In the genomic region with DNA sequence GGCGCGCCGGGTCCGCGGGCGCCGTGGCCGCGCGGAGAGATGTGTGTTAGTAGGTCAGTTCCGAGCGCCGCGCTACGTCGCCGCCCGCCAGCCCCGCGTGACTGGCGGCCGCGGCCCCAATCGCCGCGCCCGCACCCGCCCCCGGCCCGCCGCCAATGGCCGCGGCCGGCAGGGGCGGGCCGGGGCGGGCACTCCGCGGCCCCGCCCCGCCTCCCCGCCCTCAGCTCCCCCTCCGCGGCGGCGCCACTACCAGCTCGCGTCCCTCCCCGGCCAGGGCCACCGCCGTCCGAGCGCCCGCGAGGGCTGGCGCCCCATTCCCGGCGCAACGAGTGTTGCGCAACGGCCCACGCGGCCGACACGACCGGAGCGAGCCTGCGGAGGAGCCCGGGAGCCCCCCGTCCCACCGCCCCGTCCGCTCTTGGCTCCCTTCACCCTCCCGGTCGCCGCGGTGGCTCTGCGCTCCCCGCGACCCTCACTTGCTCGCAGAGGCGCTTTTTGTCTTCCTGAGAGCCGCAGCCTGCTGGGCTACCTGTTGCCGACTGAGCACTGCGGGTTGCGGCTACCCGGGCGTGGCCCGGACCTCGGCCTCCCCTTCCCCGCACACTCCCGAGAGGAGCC, we compare ENCODE assay signal across 1 cellular context.
A peak's percentile ranks its signal among the peaks of the same experiment; 100 is the strongest.
TF ChIP-seq lines count a peak whose summit lies in the region.

A gene with protein sequence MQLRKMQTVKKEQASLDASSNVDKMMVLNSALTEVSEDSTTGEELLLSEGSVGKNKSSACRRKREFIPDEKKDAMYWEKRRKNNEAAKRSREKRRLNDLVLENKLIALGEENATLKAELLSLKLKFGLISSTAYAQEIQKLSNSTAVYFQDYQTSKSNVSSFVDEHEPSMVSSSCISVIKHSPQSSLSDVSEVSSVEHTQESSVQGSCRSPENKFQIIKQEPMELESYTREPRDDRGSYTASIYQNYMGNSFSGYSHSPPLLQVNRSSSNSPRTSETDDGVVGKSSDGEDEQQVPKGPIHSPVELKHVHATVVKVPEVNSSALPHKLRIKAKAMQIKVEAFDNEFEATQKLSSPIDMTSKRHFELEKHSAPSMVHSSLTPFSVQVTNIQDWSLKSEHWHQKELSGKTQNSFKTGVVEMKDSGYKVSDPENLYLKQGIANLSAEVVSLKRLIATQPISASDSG (minus strand): TSS at position 48 of the 618 bp plus-strand sequence. CDS start 13,098 bp downstream, outside the sequence.

TF ChIP-seq in K562, 482 proteins besides CTCF, POLR2A, EP300 and RAD21 (continued from another document and continues in another):
- TF ChIP-seq, protein P1, sequence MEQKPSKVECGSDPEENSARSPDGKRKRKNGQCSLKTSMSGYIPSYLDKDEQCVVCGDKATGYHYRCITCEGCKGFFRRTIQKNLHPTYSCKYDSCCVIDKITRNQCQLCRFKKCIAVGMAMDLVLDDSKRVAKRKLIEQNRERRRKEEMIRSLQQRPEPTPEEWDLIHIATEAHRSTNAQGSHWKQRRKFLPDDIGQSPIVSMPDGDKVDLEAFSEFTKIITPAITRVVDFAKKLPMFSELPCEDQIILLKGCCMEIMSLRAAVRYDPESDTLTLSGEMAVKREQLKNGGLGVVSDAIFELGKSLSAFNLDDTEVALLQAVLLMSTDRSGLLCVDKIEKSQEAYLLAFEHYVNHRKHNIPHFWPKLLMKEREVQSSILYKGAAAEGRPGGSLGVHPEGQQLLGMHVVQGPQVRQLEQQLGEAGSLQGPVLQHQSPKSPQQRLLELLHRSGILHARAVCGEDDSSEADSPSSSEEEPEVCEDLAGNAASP (IDR thresholded peaks at IDR 0.05), result no peak
- TF ChIP-seq, protein P2, sequence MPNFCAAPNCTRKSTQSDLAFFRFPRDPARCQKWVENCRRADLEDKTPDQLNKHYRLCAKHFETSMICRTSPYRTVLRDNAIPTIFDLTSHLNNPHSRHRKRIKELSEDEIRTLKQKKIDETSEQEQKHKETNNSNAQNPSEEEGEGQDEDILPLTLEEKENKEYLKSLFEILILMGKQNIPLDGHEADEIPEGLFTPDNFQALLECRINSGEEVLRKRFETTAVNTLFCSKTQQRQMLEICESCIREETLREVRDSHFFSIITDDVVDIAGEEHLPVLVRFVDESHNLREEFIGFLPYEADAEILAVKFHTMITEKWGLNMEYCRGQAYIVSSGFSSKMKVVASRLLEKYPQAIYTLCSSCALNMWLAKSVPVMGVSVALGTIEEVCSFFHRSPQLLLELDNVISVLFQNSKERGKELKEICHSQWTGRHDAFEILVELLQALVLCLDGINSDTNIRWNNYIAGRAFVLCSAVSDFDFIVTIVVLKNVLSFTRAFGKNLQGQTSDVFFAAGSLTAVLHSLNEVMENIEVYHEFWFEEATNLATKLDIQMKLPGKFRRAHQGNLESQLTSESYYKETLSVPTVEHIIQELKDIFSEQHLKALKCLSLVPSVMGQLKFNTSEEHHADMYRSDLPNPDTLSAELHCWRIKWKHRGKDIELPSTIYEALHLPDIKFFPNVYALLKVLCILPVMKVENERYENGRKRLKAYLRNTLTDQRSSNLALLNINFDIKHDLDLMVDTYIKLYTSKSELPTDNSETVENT (CRISPR knock-in tag; IDR thresholded peaks at IDR 0.05), result no peak
- TF ChIP-seq, protein P3, sequence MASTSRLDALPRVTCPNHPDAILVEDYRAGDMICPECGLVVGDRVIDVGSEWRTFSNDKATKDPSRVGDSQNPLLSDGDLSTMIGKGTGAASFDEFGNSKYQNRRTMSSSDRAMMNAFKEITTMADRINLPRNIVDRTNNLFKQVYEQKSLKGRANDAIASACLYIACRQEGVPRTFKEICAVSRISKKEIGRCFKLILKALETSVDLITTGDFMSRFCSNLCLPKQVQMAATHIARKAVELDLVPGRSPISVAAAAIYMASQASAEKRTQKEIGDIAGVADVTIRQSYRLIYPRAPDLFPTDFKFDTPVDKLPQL (IDR thresholded peaks at IDR 0.05; ENCODE audit: extremely low read depth, insufficient read length), result no peak
- TF ChIP-seq, protein P4, sequence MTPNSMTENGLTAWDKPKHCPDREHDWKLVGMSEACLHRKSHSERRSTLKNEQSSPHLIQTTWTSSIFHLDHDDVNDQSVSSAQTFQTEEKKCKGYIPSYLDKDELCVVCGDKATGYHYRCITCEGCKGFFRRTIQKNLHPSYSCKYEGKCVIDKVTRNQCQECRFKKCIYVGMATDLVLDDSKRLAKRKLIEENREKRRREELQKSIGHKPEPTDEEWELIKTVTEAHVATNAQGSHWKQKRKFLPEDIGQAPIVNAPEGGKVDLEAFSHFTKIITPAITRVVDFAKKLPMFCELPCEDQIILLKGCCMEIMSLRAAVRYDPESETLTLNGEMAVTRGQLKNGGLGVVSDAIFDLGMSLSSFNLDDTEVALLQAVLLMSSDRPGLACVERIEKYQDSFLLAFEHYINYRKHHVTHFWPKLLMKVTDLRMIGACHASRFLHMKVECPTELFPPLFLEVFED (CRISPR knock-in tag; conservative IDR thresholded peaks at IDR 0.05), result no peak
- TF ChIP-seq CHD4 (IDR thresholded peaks at IDR 0.05; ENCODE audit: insufficient read depth, insufficient replicate concordance, low read depth, low read length, poor library complexity, severe bottlenecking) (no peak), TCF3 (CRISPR knock-in tag; IDR thresholded peaks at IDR 0.05) (no peak), GTF2A2 (tag; IDR thresholded peaks at IDR 0.05) (no peak), RCOR1 (IDR thresholded peaks at IDR 0.05; ENCODE audit: borderline replicate concordance in 1 of 2, low read depth in 2 of 2, low read length in 2 of 2) (no peak), KDM4B (IDR thresholded peaks at IDR 0.05; ENCODE audit: borderline replicate concordance in 2 of 2, low read depth in 1 of 2) (no peak), FIP1L1 (IDR thresholded peaks at IDR 0.05; ENCODE audit: low read depth, low read length, poor library complexity, severe bottlenecking) (peak; percentile 34), PCBP2 (IDR thresholded peaks at IDR 0.05; ENCODE audit: low read depth, low read length, poor library complexity, severe bottlenecking) (no peak), ZFP36 (IDR thresholded peaks at IDR 0.05; ENCODE audit: low read depth, low read length, partially characterized antibody) (no peak), ZEB2 (IDR thresholded peaks at IDR 0.05) (no peak), HNRNPUL1 (IDR thresholded peaks at IDR 0.05; ENCODE audit: low read length) (no peak), SRSF1 (IDR thresholded peaks at IDR 0.05; ENCODE audit: low read depth, low read length) (no peak), NFXL1 (CRISPR knock-in tag; IDR thresholded peaks at IDR 0.05) (no peak), BRCA1 (IDR thresholded peaks at IDR 0.05) (no peak), BRCA1 (CRISPR knock-in tag; IDR thresholded peaks at IDR 0.05) (no peak), FOXK1 (CRISPR knock-in tag; IDR thresholded peaks at IDR 0.05; ENCODE audit: borderline replicate concordance) (no peak), MED1 (CRISPR knock-in tag; IDR thresholded peaks at IDR 0.05; ENCODE audit: borderline replicate concordance) (no peak), RBM14 (IDR thresholded peaks at IDR 0.05; ENCODE audit: borderline replicate concordance, insufficient read depth, low read depth, low read length) (no peak), KLF10 (CRISPR knock-in tag; IDR thresholded peaks at IDR 0.05) (no peak), ZKSCAN8 (CRISPR knock-in tag; IDR thresholded peaks at IDR 0.05) (no peak), ZBTB8A (IDR thresholded peaks at IDR 0.05; ENCODE audit: partially characterized antibody) (no peak), ZNF134 (CRISPR knock-in tag; conservative IDR thresholded peaks at IDR 0.05) (no peak), MCM7 (IDR thresholded peaks at IDR 0.05) (no peak)
- TF ChIP-seq, protein P5, sequence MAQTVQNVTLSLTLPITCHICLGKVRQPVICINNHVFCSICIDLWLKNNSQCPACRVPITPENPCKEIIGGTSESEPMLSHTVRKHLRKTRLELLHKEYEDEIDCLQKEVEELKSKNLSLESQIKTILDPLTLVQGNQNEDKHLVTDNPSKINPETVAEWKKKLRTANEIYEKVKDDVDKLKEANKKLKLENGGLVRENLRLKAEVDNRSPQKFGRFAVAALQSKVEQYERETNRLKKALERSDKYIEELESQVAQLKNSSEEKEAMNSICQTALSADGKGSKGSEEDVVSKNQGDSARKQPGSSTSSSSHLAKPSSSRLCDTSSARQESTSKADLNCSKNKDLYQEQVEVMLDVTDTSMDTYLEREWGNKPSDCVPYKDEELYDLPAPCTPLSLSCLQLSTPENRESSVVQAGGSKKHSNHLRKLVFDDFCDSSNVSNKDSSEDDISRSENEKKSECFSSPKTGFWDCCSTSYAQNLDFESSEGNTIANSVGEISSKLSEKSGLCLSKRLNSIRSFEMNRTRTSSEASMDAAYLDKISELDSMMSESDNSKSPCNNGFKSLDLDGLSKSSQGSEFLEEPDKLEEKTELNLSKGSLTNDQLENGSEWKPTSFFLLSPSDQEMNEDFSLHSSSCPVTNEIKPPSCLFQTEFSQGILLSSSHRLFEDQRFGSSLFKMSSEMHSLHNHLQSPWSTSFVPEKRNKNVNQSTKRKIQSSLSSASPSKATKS (CRISPR knock-in tag; IDR thresholded peaks at IDR 0.05), result no peak
- TF ChIP-seq, protein P6, sequence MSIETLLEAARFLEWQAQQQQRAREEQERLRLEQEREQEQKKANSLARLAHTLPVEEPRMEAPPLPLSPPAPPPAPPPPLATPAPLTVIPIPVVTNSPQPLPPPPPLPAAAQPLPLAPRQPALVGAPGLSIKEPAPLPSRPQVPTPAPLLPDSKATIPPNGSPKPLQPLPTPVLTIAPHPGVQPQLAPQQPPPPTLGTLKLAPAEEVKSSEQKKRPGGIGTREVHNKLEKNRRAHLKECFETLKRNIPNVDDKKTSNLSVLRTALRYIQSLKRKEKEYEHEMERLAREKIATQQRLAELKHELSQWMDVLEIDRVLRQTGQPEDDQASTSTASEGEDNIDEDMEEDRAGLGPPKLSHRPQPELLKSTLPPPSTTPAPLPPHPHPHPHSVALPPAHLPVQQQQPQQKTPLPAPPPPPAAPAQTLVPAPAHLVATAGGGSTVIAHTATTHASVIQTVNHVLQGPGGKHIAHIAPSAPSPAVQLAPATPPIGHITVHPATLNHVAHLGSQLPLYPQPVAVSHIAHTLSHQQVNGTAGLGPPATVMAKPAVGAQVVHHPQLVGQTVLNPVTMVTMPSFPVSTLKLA (conservative IDR thresholded peaks at IDR 0.05), result no peak; a peak in 1 of 4 replicates
- TF ChIP-seq, protein P7, sequence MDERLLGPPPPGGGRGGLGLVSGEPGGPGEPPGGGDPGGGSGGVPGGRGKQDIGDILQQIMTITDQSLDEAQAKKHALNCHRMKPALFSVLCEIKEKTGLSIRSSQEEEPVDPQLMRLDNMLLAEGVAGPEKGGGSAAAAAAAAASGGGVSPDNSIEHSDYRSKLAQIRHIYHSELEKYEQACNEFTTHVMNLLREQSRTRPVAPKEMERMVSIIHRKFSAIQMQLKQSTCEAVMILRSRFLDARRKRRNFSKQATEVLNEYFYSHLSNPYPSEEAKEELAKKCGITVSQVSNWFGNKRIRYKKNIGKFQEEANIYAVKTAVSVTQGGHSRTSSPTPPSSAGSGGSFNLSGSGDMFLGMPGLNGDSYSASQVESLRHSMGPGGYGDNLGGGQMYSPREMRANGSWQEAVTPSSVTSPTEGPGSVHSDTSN (CRISPR knock-in tag; IDR thresholded peaks at IDR 0.05; ENCODE audit: low read depth), result 0 out of 2 replicates have a peak, but pooled peaks have one; percentile 18
- TF ChIP-seq, protein P7 (tag; conservative IDR thresholded peaks at IDR 0.05; ENCODE audit: low read depth), result no peak
- TF ChIP-seq, protein P8, sequence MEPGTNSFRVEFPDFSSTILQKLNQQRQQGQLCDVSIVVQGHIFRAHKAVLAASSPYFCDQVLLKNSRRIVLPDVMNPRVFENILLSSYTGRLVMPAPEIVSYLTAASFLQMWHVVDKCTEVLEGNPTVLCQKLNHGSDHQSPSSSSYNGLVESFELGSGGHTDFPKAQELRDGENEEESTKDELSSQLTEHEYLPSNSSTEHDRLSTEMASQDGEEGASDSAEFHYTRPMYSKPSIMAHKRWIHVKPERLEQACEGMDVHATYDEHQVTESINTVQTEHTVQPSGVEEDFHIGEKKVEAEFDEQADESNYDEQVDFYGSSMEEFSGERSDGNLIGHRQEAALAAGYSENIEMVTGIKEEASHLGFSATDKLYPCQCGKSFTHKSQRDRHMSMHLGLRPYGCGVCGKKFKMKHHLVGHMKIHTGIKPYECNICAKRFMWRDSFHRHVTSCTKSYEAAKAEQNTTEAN (CRISPR knock-in tag; IDR thresholded peaks at IDR 0.05), result no peak
- TF ChIP-seq, protein P9, sequence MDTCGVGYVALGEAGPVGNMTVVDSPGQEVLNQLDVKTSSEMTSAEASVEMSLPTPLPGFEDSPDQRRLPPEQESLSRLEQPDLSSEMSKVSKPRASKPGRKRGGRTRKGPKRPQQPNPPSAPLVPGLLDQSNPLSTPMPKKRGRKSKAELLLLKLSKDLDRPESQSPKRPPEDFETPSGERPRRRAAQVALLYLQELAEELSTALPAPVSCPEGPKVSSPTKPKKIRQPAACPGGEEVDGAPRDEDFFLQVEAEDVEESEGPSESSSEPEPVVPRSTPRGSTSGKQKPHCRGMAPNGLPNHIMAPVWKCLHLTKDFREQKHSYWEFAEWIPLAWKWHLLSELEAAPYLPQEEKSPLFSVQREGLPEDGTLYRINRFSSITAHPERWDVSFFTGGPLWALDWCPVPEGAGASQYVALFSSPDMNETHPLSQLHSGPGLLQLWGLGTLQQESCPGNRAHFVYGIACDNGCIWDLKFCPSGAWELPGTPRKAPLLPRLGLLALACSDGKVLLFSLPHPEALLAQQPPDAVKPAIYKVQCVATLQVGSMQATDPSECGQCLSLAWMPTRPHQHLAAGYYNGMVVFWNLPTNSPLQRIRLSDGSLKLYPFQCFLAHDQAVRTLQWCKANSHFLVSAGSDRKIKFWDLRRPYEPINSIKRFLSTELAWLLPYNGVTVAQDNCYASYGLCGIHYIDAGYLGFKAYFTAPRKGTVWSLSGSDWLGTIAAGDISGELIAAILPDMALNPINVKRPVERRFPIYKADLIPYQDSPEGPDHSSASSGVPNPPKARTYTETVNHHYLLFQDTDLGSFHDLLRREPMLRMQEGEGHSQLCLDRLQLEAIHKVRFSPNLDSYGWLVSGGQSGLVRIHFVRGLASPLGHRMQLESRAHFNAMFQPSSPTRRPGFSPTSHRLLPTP (IDR thresholded peaks at IDR 0.05; ENCODE audit: borderline replicate concordance, extremely low read depth, insufficient read length), result no peak
- TF ChIP-seq, protein P10, sequence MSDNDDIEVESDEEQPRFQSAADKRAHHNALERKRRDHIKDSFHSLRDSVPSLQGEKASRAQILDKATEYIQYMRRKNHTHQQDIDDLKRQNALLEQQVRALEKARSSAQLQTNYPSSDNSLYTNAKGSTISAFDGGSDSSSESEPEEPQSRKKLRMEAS (CRISPR knock-in tag; IDR thresholded peaks at IDR 0.05), result no peak; the same call in 1 of the 2 replicates
- TF ChIP-seq, protein P11, sequence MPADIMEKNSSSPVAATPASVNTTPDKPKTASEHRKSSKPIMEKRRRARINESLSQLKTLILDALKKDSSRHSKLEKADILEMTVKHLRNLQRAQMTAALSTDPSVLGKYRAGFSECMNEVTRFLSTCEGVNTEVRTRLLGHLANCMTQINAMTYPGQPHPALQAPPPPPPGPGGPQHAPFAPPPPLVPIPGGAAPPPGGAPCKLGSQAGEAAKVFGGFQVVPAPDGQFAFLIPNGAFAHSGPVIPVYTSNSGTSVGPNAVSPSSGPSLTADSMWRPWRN (IDR thresholded peaks at IDR 0.05; ENCODE audit: low read depth), result no peak
